8 cellular contexts compared by ENCODE assay signal in genomic region chr5:38453506-38453905, GRCh38.
DNase-seq lines count a peak whose midpoint lies in the region; ATAC-seq, FAIRE-seq and TF ChIP-seq lines count a peak whose summit lies in the region.

No MANE protein-coding gene starts in this region.

- H3K27me3 Mint-ChIP-seq in Calu3 (ENCODE audit: unreplicated experiment) = peaks cover 74% of the 10 kb centered on the region

- no peaks in the 10 kb centered on the region for H3K36me3 Mint-ChIP-seq in Calu3 (ENCODE audit: insufficient read depth, unreplicated experiment)

- H3K27ac Mint-ChIP-seq in Calu3 (ENCODE audit: unreplicated experiment) = no peak overlapping the region

- H3K27me3 ChIP-seq in A673 (replicated peaks; ENCODE audit: insufficient read depth, low read depth, low read length, poor library complexity) = no peaks in the 10 kb centered on the region

- peak; percentile 94 for FAIRE-seq in GM12891 (lab: Jason Lieb, UNC)

- peaks cover 29% of the 10 kb centered on the region for H3K36me3 ChIP-seq in A673 (ENCODE audit: insufficient read depth, low read length, poor library complexity, severe bottlenecking)

- TF ChIP-seq CTCF in Calu3 (IDR thresholded peaks at IDR 0.05; ENCODE audit: unreplicated experiment) (no peak), A673 (conservative IDR thresholded peaks at IDR 0.05; ENCODE audit: low read depth, low read length) (no peak)

- POLR2A ChIA-PET in A673 (lab: Charles Lee; ENCODE audit: low non-redundant PET) = no interaction called here

- H3K4me3 ChIP-seq in A673 (ENCODE audit: low read depth, low read length, poor library complexity, severe bottlenecking) = no peak overlapping the region

- intact Hi-C loops in Calu3 (cut with micrococcal nuclease; ENCODE audit: unreplicated experiment) = no loop called here
- intact Hi-C loops in A673 (cut with micrococcal nuclease; ENCODE audit: unreplicated experiment) = no loop called here

- BruUV-seq in Calu3 (replicated peaks; lab: Mats Ljungman, UMichigan) (no TSS peak), A673 (replicated peaks; lab: Mats Ljungman, UMichigan) (no TSS peak)

- H3K4me3 Mint-ChIP-seq in Calu3 (ENCODE audit: low read depth, unreplicated experiment) = no peak overlapping the region

- no peak overlapping the region for H3K27ac ChIP-seq in A673 (ENCODE audit: low read depth, low read length, poor library complexity, severe bottlenecking)

- H3K9me3 Mint-ChIP-seq in Calu3 (ENCODE audit: low read depth, unreplicated experiment) = no peaks in the 10 kb centered on the region

- ATAC-seq in GM21576 (IDR thresholded peaks at IDR 0.05; ENCODE audit: unreplicated experiment) = peak; percentile 98

- H3K9me3 ChIP-seq in A673 (ENCODE audit: low read depth, low read length, poor library complexity, severe bottlenecking) = no peaks in the 10 kb centered on the region

- CTCF ChIA-PET in Calu3 (lab: Charles Lee) (interaction anchor here (0.6 to 1.0 kb wide), 2 partner anchors 10 to 52 kb away, joined by 3 to 4 read pairs; no protein-coding TSS in a partner anchor), A673 (lab: Charles Lee) (no interaction called here)

- no peaks in the 10 kb centered on the region for H3K4me1 ChIP-seq in A673 (ENCODE audit: insufficient read depth, low read length, poor library complexity, severe bottlenecking)

- H3K4me1 Mint-ChIP-seq in Calu3 (ENCODE audit: low read depth, unreplicated experiment) = no peaks in the 10 kb centered on the region

- TF ChIP-seq POLR2A in GM12891 (IDR thresholded peaks at IDR 0.05; ENCODE audit: low read depth, low read length) = no peak

- DNase-seq in GM12891 (ENCODE audit: insufficient read length, low spot score) (peak; percentile 41), Kasumi-1 (lab: John Stamatoyannopoulos, UW) (peak; percentile 91 to 93), Calu3 (no peak), A673 (ENCODE audit: low spot score) (no peak), OCI-M2 (lab: John Stamatoyannopoulos, UW; ENCODE audit: unreplicated experiment) (no peak)
- peak; percentile 72 for DNase-seq in activated effector memory CD4-positive, alpha-beta T cell treated with anti-CD3 and anti-CD28 coated beads, Interleukin-2, amount 50 U/mL, for 16 hours
- DNase-seq in stimulated activated naive CD4-positive, alpha-beta T cell (lab: John Stamatoyannopoulos, UW) = peak in 4 of 6 experiments; percentile 12 to 77 (median 75)

TF ChIP-seq in GM12891, 5 proteins besides CTCF, POLR2A, EP300 and RAD21:
- TF ChIP-seq SPI1 (IDR thresholded peaks at IDR 0.05; ENCODE audit: low read depth, low read length) = peak; percentile 98
- TF ChIP-seq POU2F2 (IDR thresholded peaks at IDR 0.05; ENCODE audit: low read depth, low read length) = peak; percentile 91
- no peak; the same call in 1 of the 2 replicates for TF ChIP-seq POLR2AphosphoS5 (IDR thresholded peaks at IDR 0.05; ENCODE audit: low read depth, low read length)
- no peak for TF ChIP-seq TAF1 (IDR thresholded peaks at IDR 0.05; ENCODE audit: low read depth, low read length)
- peak; percentile 81 for TF ChIP-seq PAX5 (IDR thresholded peaks at IDR 0.05; ENCODE audit: insufficient read depth, low read length, severe bottlenecking)

Comparison
In these comparisons a context has a peak if more than half of its experiments do, and no peak if none do; other contexts are left out.
1. DNase-seq: peak in GM12891 (single experiment), Kasumi-1 (2 of 2), activated effector memory CD4-positive, alpha-beta T cell treated with anti-CD3 and anti-CD28 coated beads, Interleukin-2, amount 50 U/mL, for 16 hours (single experiment) and stimulated activated naive CD4-positive, alpha-beta T cell (4 of 6); none in Calu3 (single experiment), A673 (single experiment) and OCI-M2 (single experiment).